8 cellular contexts compared by ENCODE assay signal in the genomic region with DNA sequence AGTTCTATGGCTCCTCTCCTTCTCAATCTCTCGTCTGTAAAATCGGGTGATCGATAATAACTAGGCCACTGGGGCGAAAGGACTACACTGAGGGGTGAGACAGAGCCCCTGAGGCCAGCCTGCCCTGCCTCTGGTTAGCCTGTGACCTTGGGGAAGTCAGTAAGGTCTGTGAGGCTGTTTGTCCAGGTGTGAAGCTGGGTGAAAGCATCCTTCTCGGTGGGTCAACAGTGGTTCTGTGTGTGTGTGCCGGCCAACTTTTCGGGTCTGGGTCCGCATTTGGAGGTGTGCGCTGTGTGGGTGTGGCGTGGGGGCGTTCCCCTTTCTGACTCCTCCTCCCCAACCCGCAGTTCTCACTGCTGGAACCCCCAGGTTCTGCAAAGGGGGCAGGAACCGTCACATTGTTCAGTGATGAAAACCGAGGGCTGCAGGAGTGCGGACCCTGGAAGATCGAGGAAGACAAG.
DNase-seq lines count a peak whose midpoint lies in the region; ATAC-seq and TF ChIP-seq lines count a peak whose summit lies in the region.

No MANE protein-coding gene starts in this region.

- no peak for ATAC-seq in effector memory CD8-positive, alpha-beta T cell (replicated peaks)
- ATAC-seq in HG03442 (IDR thresholded peaks at IDR 0.05; ENCODE audit: unreplicated experiment) (no peak), HG03565 (IDR thresholded peaks at IDR 0.05; ENCODE audit: unreplicated experiment) (no peak)

- peaks cover 49 to 59% of the 10 kb centered on the region in 2 donors for H3K4me1 Mint-ChIP-seq in effector memory CD8-positive, alpha-beta T cell (ENCODE audit: low read depth in 2 of 2)
- H3K4me1 Mint-ChIP-seq in nephron progenitor cell = peaks cover 61% of the 10 kb centered on the region

- H3K4me3 ChIP-seq in HFF-Myc (replicated peaks; ENCODE audit: low read depth, low read length) = peak overlapping the region; percentile 68

- DNase-seq in HFF-Myc (ENCODE audit: extremely low read depth, low read depth) = no peak
- peak; percentile 76 for DNase-seq in activated CD4-positive, CD25-positive, alpha-beta regulatory T cell treated with anti-CD3 and anti-CD28 coated beads, Interleukin-2, amount 50 U/mL, for 72 hours
- peak; percentile 43 to 53 (median 46) for DNase-seq in effector memory CD8-positive, alpha-beta T cell
- peak; percentile 36 for DNase-seq in nephron progenitor cell
- no peak for DNase-seq in NCI-H524 (lab: John Stamatoyannopoulos, UW)
- DNase-seq in 8988T = no peak

- peaks cover 36% of the 10 kb centered on the region for H3K36me3 Mint-ChIP-seq in effector memory CD8-positive, alpha-beta T cell (ENCODE audit: insufficient read depth)
- no peaks in the 10 kb centered on the region for H3K36me3 Mint-ChIP-seq in nephron progenitor cell (ENCODE audit: low read depth)

- H3K27me3 Mint-ChIP-seq in effector memory CD8-positive, alpha-beta T cell = no peaks in the 10 kb centered on the region
- peaks cover 17% of the 10 kb centered on the region for H3K27me3 Mint-ChIP-seq in nephron progenitor cell (ENCODE audit: low read depth, poor library complexity)

- H3K4me3 Mint-ChIP-seq in effector memory CD8-positive, alpha-beta T cell = peak overlapping the region; percentile 89 to 91
- H3K4me3 Mint-ChIP-seq in nephron progenitor cell = peak overlapping the region; percentile 81

- peak overlapping the region; percentile 92 to 98 for H3K27ac Mint-ChIP-seq in effector memory CD8-positive, alpha-beta T cell
- H3K27ac Mint-ChIP-seq in nephron progenitor cell = no peak overlapping the region

- TF ChIP-seq CTCF in HFF-Myc (IDR thresholded peaks at IDR 0.05; ENCODE audit: low read depth, low read length, missing control alignments) = no peak
- no peak for TF ChIP-seq CTCF in nephron progenitor cell (IDR thresholded peaks at IDR 0.05)

- H3K9me3 Mint-ChIP-seq in effector memory CD8-positive, alpha-beta T cell = no peaks in the 10 kb centered on the region
- no peaks in the 10 kb centered on the region for H3K9me3 Mint-ChIP-seq in nephron progenitor cell

Comparison
In these comparisons a context has a peak if more than half of its experiments do, and no peak if none do; other contexts are left out.
1. DNase-seq: peak in activated CD4-positive, CD25-positive, alpha-beta regulatory T cell treated with anti-CD3 and anti-CD28 coated beads, Interleukin-2, amount 50 U/mL, for 72 hours (single experiment), effector memory CD8-positive, alpha-beta T cell (3 of 3) and nephron progenitor cell (single experiment); none in HFF-Myc (single experiment), NCI-H524 (0 of 2) and 8988T (single experiment).